ENCODE assay signal across 27 cellular contexts in genomic region chr2:30886101-30886500, GRCh38.
DNase-seq lines count a peak whose midpoint lies in the region; ATAC-seq and TF ChIP-seq lines count a peak whose summit lies in the region.
"Had no signal": no experiment of that assay in that cellular context is flagged by ENCODE, and none has a peak within 500 bp of the region (broad histone marks: within the 10 kb centered on the region; RNA-seq: fewer than 3 reads in every experiment).

No MANE protein-coding gene starts in this region.

- no TSS peak for BruUV-seq in MCF 10A (replicated peaks; lab: Mats Ljungman, UMichigan)

- H3K4me3 Mint-ChIP-seq in MCF 10A (ENCODE audit: unreplicated experiment), result no peak overlapping the region
- H3K4me3 Mint-ChIP-seq: activated CD4-positive, alpha-beta T cell treated with anti-CD3 and anti-CD28 coated beads, Interleukin-2, amount 10 ng/mL, durations not matched to agents 7 days and 5 days; CD14-positive monocyte; mesothelial cell of epicardium; naive B cell; stimulated activated naive CD8-positive, alpha-beta T cell treated with anti-CD3 and anti-CD28 coated beads, Interleukin-15, Interleukin-2, amounts not matched to agents 100 ng/mL and 50 ng/mL, for 24 hours had no signal

- ATAC-seq in GM19328 (IDR thresholded peaks at IDR 0.05; ENCODE audit: unreplicated experiment) (no peak), HG03460 (IDR thresholded peaks at IDR 0.05; ENCODE audit: unreplicated experiment) (no peak)
- ATAC-seq in activated naive CD4-positive, alpha-beta T cell treated with anti-CD3 and anti-CD28 coated beads, Interleukin-2, amount 50 U/mL, for 72 hours, result no peak
- ATAC-seq: body of pancreas, heart left ventricle, left ventricle myocardium superior had no signal

- DNase-seq in MCF 10A (ENCODE audit: unreplicated experiment), result peak; percentile 61
- DNase-seq in breast epithelium (ENCODE audit: low spot score in 2 of 2), result no peak
- peak; percentile 10 for DNase-seq in astrocyte of the hippocampus (ENCODE audit: low read depth, low spot score)
- peak; percentile 51 for DNase-seq in iPS DF 4.7 (ENCODE audit: extremely low read depth, low spot score)
- no peak for DNase-seq in COLO829 (ENCODE audit: low spot score)
- no peak for DNase-seq in activated naive CD4-positive, alpha-beta T cell treated with anti-CD3 and anti-CD28 coated beads, Interleukin-2, amount 50 U/mL, for 72 hours (ENCODE audit: low spot score in 2 of 2)
- DNase-seq: activated CD4-positive, alpha-beta T cell treated with anti-CD3 and anti-CD28 coated beads, Interleukin-2, amount 10 ng/mL, durations not matched to agents 7 days and 5 days; activated T-cell treated with anti-CD3 and anti-CD28 coated beads, Interleukin-2, amount 50 U/mL, for 48 hours; body of pancreas; GOT3; heart left ventricle; left ventricle myocardium superior; naive B cell; NCI-H1436 treated with DMSO at 0.1 percent for 48 hours; NCI-H2107; NCI-H510A; NK-92 treated with Interleukin-12 subunit alpha and Interleukin-12 subunit beta, amount 100 ng/mL, for 24 hours; nucleus accumbens; T1000 had no signal

- no peaks in the 10 kb centered on the region for H3K4me1 ChIP-seq in breast epithelium
- H3K4me1 ChIP-seq: body of pancreas, heart left ventricle, vagina had no signal

- no peaks in the 10 kb centered on the region for H3K9me3 ChIP-seq in breast epithelium
- H3K9me3 ChIP-seq: body of pancreas, heart left ventricle, vagina had no signal

- CTCF ChIA-PET in MCF 10A (lab: Yijun Ruan, JAX), result interaction anchor here (0.6 to 0.7 kb wide), 2 partner anchors 24 to 86 kb away, joined by 3 to 5 read pairs; no protein-coding TSS in a partner anchor

- no peak overlapping the region for H3K27ac ChIP-seq in breast epithelium
- H3K27ac ChIP-seq: 22Rv1, body of pancreas, heart left ventricle, KMS-11, vagina had no signal

- no peaks in the 10 kb centered on the region for H3K36me3 ChIP-seq in breast epithelium
- H3K36me3 ChIP-seq: heart left ventricle, vagina had no signal

- TF ChIP-seq CTCF in MCF 10A (IDR thresholded peaks at IDR 0.05; ENCODE audit: unreplicated experiment) (no peak), breast epithelium (IDR thresholded peaks at IDR 0.05) (no peak)

- H3K4me3 ChIP-seq in breast epithelium, result no peak overlapping the region
- H3K4me3 ChIP-seq: body of pancreas, heart left ventricle, vagina had no signal

- H3K4me1 Mint-ChIP-seq in MCF 10A (ENCODE audit: insufficient read depth, unreplicated experiment), result no peaks in the 10 kb centered on the region
- H3K4me1 Mint-ChIP-seq: activated CD4-positive, alpha-beta T cell treated with anti-CD3 and anti-CD28 coated beads, Interleukin-2, amount 10 ng/mL, durations not matched to agents 7 days and 5 days; naive B cell had no signal

- no peak for TF ChIP-seq POLR2A in breast epithelium (IDR thresholded peaks at IDR 0.05)

- no peaks in the 10 kb centered on the region for H3K9me3 Mint-ChIP-seq in MCF 10A (ENCODE audit: unreplicated experiment)
- no peaks in the 10 kb centered on the region for H3K9me3 Mint-ChIP-seq in activated naive CD4-positive, alpha-beta T cell treated with anti-CD3 and anti-CD28 coated beads, Interleukin-2, amount 50 U/mL, for 72 hours
- H3K9me3 Mint-ChIP-seq: activated CD4-positive, alpha-beta T cell treated with anti-CD3 and anti-CD28 coated beads, Interleukin-2, amount 10 ng/mL, durations not matched to agents 7 days and 5 days; CD14-positive monocyte; mesothelial cell of epicardium; stimulated activated naive CD8-positive, alpha-beta T cell treated with anti-CD3 and anti-CD28 coated beads, Interleukin-15, Interleukin-2, amounts not matched to agents 100 ng/mL and 50 ng/mL, for 24 hours had no signal

- H3K27ac Mint-ChIP-seq in MCF 10A (ENCODE audit: low read depth, unreplicated experiment), result no peak overlapping the region
- H3K27ac Mint-ChIP-seq in activated naive CD4-positive, alpha-beta T cell treated with anti-CD3 and anti-CD28 coated beads, Interleukin-2, amount 50 U/mL, for 72 hours, result no peak overlapping the region
- H3K27ac Mint-ChIP-seq: activated CD4-positive, alpha-beta T cell treated with anti-CD3 and anti-CD28 coated beads, Interleukin-2, amount 10 ng/mL, durations not matched to agents 7 days and 5 days; CD14-positive monocyte; mesothelial cell of epicardium; stimulated activated naive CD8-positive, alpha-beta T cell treated with anti-CD3 and anti-CD28 coated beads, Interleukin-15, Interleukin-2, amounts not matched to agents 100 ng/mL and 50 ng/mL, for 24 hours had no signal

- H3K27me3 Mint-ChIP-seq in MCF 10A (ENCODE audit: insufficient read depth, unreplicated experiment), result no peaks in the 10 kb centered on the region
- H3K27me3 Mint-ChIP-seq: activated CD4-positive, alpha-beta T cell treated with anti-CD3 and anti-CD28 coated beads, Interleukin-2, amount 10 ng/mL, durations not matched to agents 7 days and 5 days; naive B cell had no signal

- H3K36me3 Mint-ChIP-seq in MCF 10A (ENCODE audit: insufficient read depth, unreplicated experiment), result no peaks in the 10 kb centered on the region
- H3K36me3 Mint-ChIP-seq in activated naive CD4-positive, alpha-beta T cell treated with anti-CD3 and anti-CD28 coated beads, Interleukin-2, amount 50 U/mL, for 72 hours, result no peaks in the 10 kb centered on the region
- H3K36me3 Mint-ChIP-seq: CD14-positive monocyte, mesothelial cell of epicardium, naive B cell had no signal

- intact Hi-C loops in MCF 10A (cut with micrococcal nuclease), result no loop called here
- intact Hi-C loops in breast epithelium (cut with DNase I; ENCODE audit: low total_unique reads), result no loop called here

- H3K27me3 ChIP-seq in breast epithelium, result no peaks in the 10 kb centered on the region
- H3K27me3 ChIP-seq: body of pancreas, heart left ventricle, vagina had no signal

- POLR2A ChIA-PET in MCF 10A (lab: Yijun Ruan, JAX), result no interaction called here

Comparison
In these comparisons a context has a peak if more than half of its experiments do, and no peak if none do; other contexts are left out.
1. DNase-seq: peak in MCF 10A (single experiment), astrocyte of the hippocampus (single experiment) and iPS DF 4.7 (single experiment); none in breast epithelium (0 of 2), COLO829 (single experiment) and activated naive CD4-positive, alpha-beta T cell treated with anti-CD3 and anti-CD28 coated beads, Interleukin-2, amount 50 U/mL, for 72 hours (0 of 2).